In genomic region chr20:18005170-18005989, GRCh38 we compare ENCODE assay signal across 11 cellular contexts. TPM values are rescaled to one million over a fixed set of nuclear protein-coding genes. Genes with fewer than 3 reads are reported as not detected.
DNase-seq lines count a peak whose midpoint lies in the region; ATAC-seq and TF ChIP-seq lines count a peak whose summit lies in the region.
"Had no signal": no experiment of that assay in that cellular context is flagged by ENCODE, and none has a peak within 500 bp of the region (broad histone marks: within the 10 kb centered on the region; RNA-seq: fewer than 3 reads in every experiment).

No MANE protein-coding gene starts in this region.

- DNase-seq in GM19240 (ENCODE audit: insufficient read length, low spot score) (peak; percentile 65), Peyer's patch (peak in 2 of 3 donors; percentile 39 to 62), spleen (peak; percentile 82), NCI-H1105 treated with DMSO at 0.1 percent for 48 hours (lab: John Stamatoyannopoulos, UW) (no peak), midbrain (lab: John Stamatoyannopoulos, UW) (no peak), adrenal gland (no peak), sigmoid colon (no peak)
- DNase-seq: kidney glomerular epithelial cell had no signal

- no peak for TF ChIP-seq CTCF in Peyer's patch (IDR thresholded peaks at IDR 0.05)
- TF ChIP-seq CTCF in spleen (IDR thresholded peaks at IDR 0.05 in 8 of 11, conservative IDR thresholded peaks at IDR 0.05 in 3 of 11): no peak
- no peak for TF ChIP-seq CTCF in adrenal gland (IDR thresholded peaks at IDR 0.05)
- no peak for TF ChIP-seq CTCF in sigmoid colon (IDR thresholded peaks at IDR 0.05)

- H3K36me3 ChIP-seq in Peyer's patch (no peaks in the 10 kb centered on the region), spleen (no peaks in the 10 kb centered on the region), adrenal gland (replicated peaks in 1 of 2) (no peaks in the 10 kb centered on the region), sigmoid colon (no peaks in the 10 kb centered on the region)

- intact Hi-C loops in spleen (cut with DNase I; ENCODE audit: low total_unique reads) (no loop called here), adrenal gland (cut with DNase I) (no loop called here), sigmoid colon (cut with DNase I) (loop anchor here (10.0 kb wide), 1 partner anchor 321 kb away; the partner anchor contains the start of gene RRBP1)

- WGBS in spleen, 5 donors: 73 to 81% (median 78%) methylated on average over 21 of the region's 21 CpGs
- WGBS in adrenal gland, 4 donors: 78 to 89% (median 84%) methylated on average over 20 to 21 of the region's 21 CpGs
- 83 to 88% methylated on average over 21 of the region's 21 CpGs for WGBS in sigmoid colon, 2 donors

- H3K4me1 ChIP-seq in Peyer's patch (peaks cover 0 to 3% (median 0%) of the 10 kb centered on the region in 4 donors), spleen (peaks cover 3 to 35% (median 16%) of the 10 kb centered on the region in 6 donors), adrenal gland (replicated peaks in 1 of 2) (peaks cover 0 to 8% of the 10 kb centered on the region in 2 donors), sigmoid colon (peaks cover 0 to 35% (median 22%) of the 10 kb centered on the region in 4 donors)

- TF ChIP-seq POLR2A in Peyer's patch (IDR thresholded peaks at IDR 0.05): no peak
- no peak for TF ChIP-seq POLR2A in spleen (IDR thresholded peaks at IDR 0.05)
- no peak for TF ChIP-seq POLR2A in adrenal gland (IDR thresholded peaks at IDR 0.05)
- no peak for TF ChIP-seq POLR2A in sigmoid colon (IDR thresholded peaks at IDR 0.05)

- H3K4me3 ChIP-seq in Peyer's patch: no peak overlapping the region
- no peak overlapping the region for H3K4me3 ChIP-seq in spleen
- no peak overlapping the region for H3K4me3 ChIP-seq in adrenal gland
- H3K4me3 ChIP-seq in sigmoid colon: no peak overlapping the region

- H3K27me3 ChIP-seq in Peyer's patch (no peaks in the 10 kb centered on the region), spleen (replicated peaks in 1 of 7) (no peaks in the 10 kb centered on the region), adrenal gland (no peaks in the 10 kb centered on the region), sigmoid colon (no peaks in the 10 kb centered on the region)

- H3K9me3 ChIP-seq in Peyer's patch (no peaks in the 10 kb centered on the region), spleen (no peaks in the 10 kb centered on the region), adrenal gland (replicated peaks in 1 of 3) (no peaks in the 10 kb centered on the region), sigmoid colon (no peaks in the 10 kb centered on the region)

- H3K27ac ChIP-seq in Peyer's patch (peak overlapping the region in 2 of 4 donors; percentile 46 to 58), spleen (no peak overlapping the region), adrenal gland (no peak overlapping the region), sigmoid colon (peak overlapping the region in 1 of 4 donors; percentile 80)
- H3K27ac ChIP-seq: HL-60 had no signal

- peak; percentile 95 for ATAC-seq in HG02885 (IDR thresholded peaks at IDR 0.05; ENCODE audit: poor library complexity, unreplicated experiment)

- TF ChIP-seq EP300 in sigmoid colon (IDR thresholded peaks at IDR 0.05): peak in 1 of 4 donors; percentile 28

RNA-seq across cellular contexts. Expression of gene MGME1, which starts 36.6 kb away (rescaled TPM):
- total RNA-seq in Peyer's patch (10 to 100 TPM; 16.1 to 38.0 (median 19.0) TPM), spleen (10 to 100 TPM; 20.9 to 33.4 (median 28.4) TPM), adrenal gland (10 to 100 TPM; 11.0 to 30.0 (median 19.5) TPM), sigmoid colon (10 to 100 TPM in 2 of 4 donors, 1 to 10 TPM in 2; 5.0 to 15.8 (median 10.8) TPM)
- polyA plus RNA-seq in spleen (10 to 100 TPM; 22.5 to 33.1 (median 26.2) TPM), adrenal gland (10 to 100 TPM; 19.1 to 25.9 (median 19.8) TPM), sigmoid colon (10 to 100 TPM; 14.8 to 17.4 (median 16.9) TPM)

RNA-seq across cellular contexts. Expression of gene SNX5, which starts 36.8 kb away (rescaled TPM):
- total RNA-seq in Peyer's patch: 100 to 1,000 TPM; 131 to 257 (median 132) TPM
- 100 to 1,000 TPM; 126 to 261 (median 192) TPM for total RNA-seq in spleen
- 100 to 1,000 TPM; 151 to 181 (median 159) TPM for polyA plus RNA-seq in spleen
- 100 to 1,000 TPM; 103 to 201 (median 120) TPM for total RNA-seq in adrenal gland
- polyA plus RNA-seq in adrenal gland: 100 to 1,000 TPM; 144 to 162 (median 160) TPM
- 10 to 100 TPM; 69.0 to 79.5 (median 72.5) TPM for total RNA-seq in sigmoid colon
- polyA plus RNA-seq in sigmoid colon: 10 to 100 TPM; 88.7 to 98.5 (median 89.9) TPM

RNA-seq across cellular contexts. Expression of gene OVOL2, which starts 52.3 kb away (rescaled TPM):
- total RNA-seq in Peyer's patch (10 to 100 TPM; 25.5 to 38.7 (median 28.9) TPM), spleen (not detected), adrenal gland (not detected), sigmoid colon (not detected)
- polyA plus RNA-seq in spleen (not detected), adrenal gland (not detected), sigmoid colon (10 to 100 TPM in 2 of 3 donors, 1 to 10 TPM in 1; 9.6 to 15.7 (median 13.2) TPM)
- total RNA-seq: T-helper 2 cell treated with Interferon-gamma antibody and Interleukin-4, amounts not matched to agents 100 ng/mL and 5 ng/mL, for 36 hours had no signal

Comparison
In these comparisons a context has a peak if more than half of its experiments do, and no peak if none do; other contexts are left out.
1. DNase-seq: peak in GM19240 (single experiment), Peyer's patch (2 of 3) and spleen (single experiment); none in NCI-H1105 treated with DMSO at 0.1 percent for 48 hours (single experiment), midbrain (single experiment), adrenal gland (0 of 7) and sigmoid colon (single experiment).
2. RNA of gene OVOL2, which starts 52.3 kb away (total RNA-seq): 25.5 to 38.7 TPM in Peyer's patch; not detected in spleen, not detected in adrenal gland and not detected in sigmoid colon; every median in the first group is over 10 times any median in the second.